ENCODE assay signal across 8 cellular contexts in the genomic region with DNA sequence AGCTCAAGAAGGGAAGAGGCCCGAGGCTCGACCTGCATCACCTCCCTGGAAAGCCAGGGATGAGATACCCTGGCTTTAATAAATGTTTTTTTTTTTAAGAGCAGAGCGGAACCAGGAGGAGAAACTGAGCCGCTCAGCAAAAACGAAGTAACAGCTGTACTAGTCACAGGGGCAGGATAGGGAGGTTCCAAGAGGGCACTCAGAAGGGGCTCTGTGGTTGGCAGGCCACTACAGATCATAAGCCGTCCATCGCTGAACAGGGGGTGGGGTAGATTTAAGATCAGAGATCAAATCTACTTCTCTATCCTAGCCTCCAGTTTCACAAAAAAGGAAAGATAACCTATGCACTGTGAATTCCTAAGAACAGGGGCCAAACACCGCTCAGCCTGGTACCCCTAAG. TPM values are rescaled to one million over a fixed set of nuclear protein-coding genes. Genes with fewer than 3 reads are reported as not detected.
DNase-seq lines count a peak whose midpoint lies in the region; ATAC-seq and TF ChIP-seq lines count a peak whose summit lies in the region.

No MANE protein-coding gene starts in this region.

- CTCF ChIA-PET in Calu3 (lab: Charles Lee), result interaction anchor here (0.6 kb wide), 1 partner anchor 58 kb away, joined by 3 read pairs; no protein-coding TSS in a partner anchor

- H3K4me3 Mint-ChIP-seq in Calu3 (ENCODE audit: low read depth, unreplicated experiment), result peak overlapping the region; percentile 88

- H3K27me3 ChIP-seq in NT2/D1 (ENCODE audit: insufficient read depth, insufficient read length), result no peaks in the 10 kb centered on the region
- no peaks in the 10 kb centered on the region for H3K27me3 ChIP-seq in mononuclear cell (ENCODE audit: insufficient read depth, low read length)

- no peaks in the 10 kb centered on the region for H3K9me3 Mint-ChIP-seq in Calu3 (ENCODE audit: low read depth, unreplicated experiment)

- TF ChIP-seq CTCF in Calu3 (IDR thresholded peaks at IDR 0.05; ENCODE audit: unreplicated experiment), result no peak

- peak overlapping the region; percentile 84 for H3K27ac ChIP-seq in cingulate gyrus (ENCODE audit: low read depth, low read length)

- H3K9me3 ChIP-seq in NT2/D1 (ENCODE audit: insufficient read depth, low read length), result no peaks in the 10 kb centered on the region
- H3K9me3 ChIP-seq in mononuclear cell (ENCODE audit: low read depth, low read length), result no peaks in the 10 kb centered on the region

- H3K4me3 ChIP-seq in NT2/D1 (ENCODE audit: insufficient read length, low read depth) (peak overlapping the region; percentile 90), mononuclear cell (ENCODE audit: low read length) (peak overlapping the region; percentile 87)

- intact Hi-C loops in Calu3 (cut with micrococcal nuclease; ENCODE audit: unreplicated experiment), result loop anchor here (5.0 kb wide), 1 partner anchor 286 kb away; no protein-coding TSS in a partner anchor

- BruUV-seq in Calu3 (replicated peaks; lab: Mats Ljungman, UMichigan), result no TSS peak

- peaks cover 64% of the 10 kb centered on the region for H3K36me3 Mint-ChIP-seq in Calu3 (ENCODE audit: insufficient read depth, unreplicated experiment)

- peak overlapping the region; percentile 88 for H3K9ac ChIP-seq in NT2/D1 (ENCODE audit: insufficient read length, low read depth)

- peaks cover 45% of the 10 kb centered on the region for H3K36me3 ChIP-seq in NT2/D1 (ENCODE audit: insufficient read depth, insufficient read length, low read length)

- peaks cover 10% of the 10 kb centered on the region for H3K4me1 Mint-ChIP-seq in Calu3 (ENCODE audit: low read depth, unreplicated experiment)

- DNase-seq in Calu3 (no peak), NT2/D1 (ENCODE audit: low read depth, low spot score) (no peak), GDM1 (lab: John Stamatoyannopoulos, UW) (no peak)
- DNase-seq in effector CD4-positive, alpha-beta T cell, result no peak

- ATAC-seq in HG03432 (IDR thresholded peaks at IDR 0.05; ENCODE audit: unreplicated experiment), result no peak
- ATAC-seq in GM21528 (IDR thresholded peaks at IDR 0.05; ENCODE audit: low FRiP score, unreplicated experiment), result no peak

- peak overlapping the region; percentile 99 for H3K27ac Mint-ChIP-seq in Calu3 (ENCODE audit: unreplicated experiment)

- no peaks in the 10 kb centered on the region for H3K4me1 ChIP-seq in NT2/D1 (ENCODE audit: insufficient read depth, insufficient read length)
- H3K4me1 ChIP-seq in mononuclear cell (ENCODE audit: insufficient read depth, low read length), result peaks cover 17% of the 10 kb centered on the region

- peaks cover 7% of the 10 kb centered on the region for H3K27me3 Mint-ChIP-seq in Calu3 (ENCODE audit: unreplicated experiment)

RNA-seq across cellular contexts. Expression of a gene that starts 0.6 kb away (rescaled TPM):
- total RNA-seq in Calu3 (2022) (214 and 224 TPM in 2 replicates), mononuclear cell (389 TPM)

RNA-seq across cellular contexts. Expression of a gene that starts 21.5 kb away (rescaled TPM):
- total RNA-seq in Calu3 (2022) (27.9 and 29.4 TPM in 2 replicates), mononuclear cell (1.3 TPM)

RNA-seq across cellular contexts. Expression of a gene that starts 46.9 kb away (rescaled TPM):
- 58.4 and 63.3 TPM in 2 replicates for total RNA-seq in Calu3 (2022)
- 10.9 TPM for total RNA-seq in mononuclear cell

Comparison
In these comparisons a context has a peak if more than half of its experiments do, and no peak if none do; other contexts are left out.
1. RNA of a gene that starts 21.5 kb away (total RNA-seq): 27.9 to 29.4 TPM in Calu3; 1.3 TPM in mononuclear cell (single experiment); every median in the first group is over 10 times any median in the second.